In genomic region chr9:122396622-122397148, GRCh38 we compare ENCODE assay signal across 19 cellular contexts.
"Had no signal": no experiment of that assay in that cellular context is flagged by ENCODE, and none has a peak within 500 bp of the region (broad histone marks: within the 10 kb centered on the region; RNA-seq: fewer than 3 reads in every experiment).

No MANE protein-coding gene starts in this region.

- H2AFZ ChIP-seq: parathyroid adenoma had no signal

- H3K9me3 ChIP-seq: gastrocnemius medialis, lower lobe of right lung, neutrophil, right lobe of liver, thoracic aorta, upper lobe of left lung, uterus had no signal

- H3K36me3 ChIP-seq: gastrocnemius medialis, lower lobe of right lung, neutrophil, right lobe of liver, thoracic aorta, tibial nerve, upper lobe of left lung, uterus had no signal

- ATAC-seq: gastrocnemius medialis; left ventricle myocardium superior; lower lobe of right lung; natural killer cell treated with Interleukin-12 subunit alpha and Interleukin-12 subunit beta and Interleukin-15 and Interleukin-18, amount 100 ng/mL, for 72 hours; right lobe of liver; stimulated activated naive B cell treated with anti-CD40 and anti-IgM and Interleukin-4, amounts not matched to agents 10 μg/mL and 1 μg/mL and 100 μg/mL, for 72 hours had no signal

- H3K4me3 ChIP-seq: gastrocnemius medialis, lower lobe of right lung, right lobe of liver, thoracic aorta, tibial nerve, upper lobe of left lung, uterus had no signal

- H3K27me3 ChIP-seq: gastrocnemius medialis, neutrophil, right lobe of liver, tibial nerve, upper lobe of left lung, uterus had no signal

- H3K27ac ChIP-seq: gastrocnemius medialis, lower lobe of right lung, neutrophil, parathyroid adenoma, right lobe of liver, thoracic aorta, tibial nerve, upper lobe of left lung, uterus had no signal

- H3K79me2 ChIP-seq: parathyroid adenoma had no signal

- H3K4me1 ChIP-seq: gastrocnemius medialis, lower lobe of right lung, parathyroid adenoma, right lobe of liver, uterus had no signal

- H3K9ac ChIP-seq: parathyroid adenoma had no signal

- DNase-seq: effector CD8-positive, alpha-beta T cell; endodermal cell; erythroblast; gastrocnemius medialis; left ventricle myocardium superior; lower lobe of right lung; naive B cell; right lobe of liver; small intestine; stimulated activated CD4-positive, alpha-beta T cell treated with anti-CD3 and anti-CD28 coated beads, Interleukin-15, amount 100 ng/mL, for 24 hours; stimulated activated CD4-positive, alpha-beta T cell treated with anti-CD3 and anti-CD28 coated beads, Interleukin-2, amount 100 ng/mL, for 48 hours; stimulated activated naive B cell treated with anti-CD40 and anti-IgM and Interleukin-4, amounts not matched to agents 10 μg/mL and 1 μg/mL and 100 μg/mL, for 72 hours; upper lobe of left lung; uterus had no signal
